ENCODE assay signal across 8 cellular contexts in the genomic region with DNA sequence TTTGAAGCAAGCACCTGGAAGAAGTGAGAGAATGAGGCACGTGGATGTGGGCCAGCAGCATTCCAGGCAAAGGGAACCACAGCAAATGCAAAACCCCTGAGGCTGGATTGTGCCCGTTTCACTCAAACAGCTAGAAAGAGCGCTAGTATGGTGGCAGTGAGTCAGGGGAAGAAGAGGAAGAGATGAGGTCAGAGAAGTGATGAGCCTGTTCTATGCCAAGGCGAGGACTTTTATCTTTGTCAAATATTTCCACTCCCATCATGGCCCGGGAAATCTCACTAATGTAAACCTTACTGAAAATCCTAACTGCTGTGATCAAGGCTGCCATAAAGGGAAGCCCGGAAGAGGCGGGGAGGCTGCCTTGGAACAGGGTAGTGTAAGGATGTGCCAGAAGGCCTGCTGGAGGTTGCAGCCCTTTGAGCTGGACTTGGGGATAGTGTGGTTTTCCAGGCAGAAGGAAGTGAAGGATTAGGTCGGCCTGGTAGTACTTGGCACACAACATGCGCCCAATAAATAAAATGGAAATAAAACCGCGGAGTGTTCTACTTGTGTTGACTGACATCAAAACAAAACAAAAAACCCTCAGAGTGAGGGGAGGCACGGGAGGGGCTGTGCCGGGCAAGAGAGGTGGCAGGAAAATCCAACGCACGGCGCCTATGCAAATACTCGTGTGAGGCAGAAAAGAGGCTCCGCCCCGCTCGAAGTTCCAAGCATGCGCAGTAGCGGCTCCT.
DNase-seq lines count a peak whose midpoint lies in the region; ATAC-seq and TF ChIP-seq lines count a peak whose summit lies in the region.

No MANE protein-coding gene starts in this region.

- H3K27ac ChIP-seq in RWPE2 (ENCODE audit: poor library complexity, severe bottlenecking) (peak overlapping the region; percentile 87), caudate nucleus (ENCODE audit: low read depth, low read length) (peak overlapping the region; percentile 65), subcutaneous abdominal adipose tissue (ENCODE audit: low read depth, low read length) (peak overlapping the region; percentile 79)

- H3K4me1 ChIP-seq in RWPE2 (ENCODE audit: insufficient read depth, poor library complexity, severe bottlenecking) (peaks cover 11% of the 10 kb centered on the region), subcutaneous abdominal adipose tissue (ENCODE audit: control insufficient read depth in 5 of 5, insufficient read depth in 5 of 5, low read length in 5 of 5) (peaks cover 10 to 38% (median 36%) of the 10 kb centered on the region in 5 donors)

- no peaks in the 10 kb centered on the region for H3K27me3 ChIP-seq in RWPE2 (ENCODE audit: insufficient read depth, poor library complexity, severe bottlenecking)
- peaks cover 0 to 7% (median 0%) of the 10 kb centered on the region in 5 donors for H3K27me3 ChIP-seq in subcutaneous abdominal adipose tissue (ENCODE audit: control insufficient read depth in 5 of 5, insufficient read depth in 4 of 5, low read length in 5 of 5)

- DNase-seq in activated effector memory CD4-positive, alpha-beta T cell treated with anti-CD3 and anti-CD28 coated beads, Interleukin-2, amount 50 U/mL, for 16 hours = peak; percentile 64
- DNase-seq in activated effector memory CD4-positive, alpha-beta T cell treated with Interleukin-2 at 50 U/mL for 16 hours = no peak
- DNase-seq in RWPE2 (ENCODE audit: low spot score) (no peak), caudate nucleus (lab: John Stamatoyannopoulos, UW) (peak in 1 of 61 donors; percentile 63), left kidney (ENCODE audit: low read depth, low spot score) (peak; percentile 38), GM19238 (ENCODE audit: insufficient read length, low spot score) (no peak), GM20000 (ENCODE audit: low spot score) (no peak)

- TF ChIP-seq CTCF in RWPE2 (IDR thresholded peaks at IDR 0.05; ENCODE audit: poor library complexity, severe bottlenecking) (no peak), GM20000 (IDR thresholded peaks at IDR 0.05; ENCODE audit: extremely low read depth, missing control alignments) (no peak)

- peak overlapping the region in 4 of 5 donors; percentile 9 to 94 (median 67) for H3K9ac ChIP-seq in subcutaneous abdominal adipose tissue (ENCODE audit: low read length in 5 of 5)

- peak; percentile 37 for ATAC-seq in RWPE2 (ENCODE audit: low read depth)

- H3K4me3 ChIP-seq in RWPE2 (ENCODE audit: severe bottlenecking) (no peak overlapping the region), subcutaneous abdominal adipose tissue (ENCODE audit: low read depth in 1 of 5, low read length in 5 of 5) (peak overlapping the region; percentile 60 to 95 (median 77))

- H3K9me3 ChIP-seq in RWPE2 (ENCODE audit: severe bottlenecking) (no peaks in the 10 kb centered on the region), subcutaneous abdominal adipose tissue (ENCODE audit: control insufficient read depth in 5 of 5, low read length in 5 of 5) (no peaks in the 10 kb centered on the region)

- H3K36me3 ChIP-seq in RWPE2 (ENCODE audit: low read depth) = peaks cover 26% of the 10 kb centered on the region
- peaks cover 3 to 42% (median 39%) of the 10 kb centered on the region in 5 donors for H3K36me3 ChIP-seq in subcutaneous abdominal adipose tissue (ENCODE audit: control insufficient read depth in 5 of 5, insufficient read depth in 5 of 5, low read length in 5 of 5)

Comparison
In these comparisons a context has a peak if more than half of its experiments do, and no peak if none do; other contexts are left out.
1. DNase-seq: peak in activated effector memory CD4-positive, alpha-beta T cell treated with anti-CD3 and anti-CD28 coated beads, Interleukin-2, amount 50 U/mL, for 16 hours (single experiment) and left kidney (single experiment); none in activated effector memory CD4-positive, alpha-beta T cell treated with Interleukin-2 at 50 U/mL for 16 hours (single experiment), RWPE2 (single experiment), GM19238 (single experiment) and GM20000 (single experiment).
2. Peak in every context shown above with its lines, with median percentiles within 50 percentile points of each other: H3K27ac ChIP-seq.